1 cellular context compared by ENCODE assay signal in genomic region chr1:113027449-113027848, GRCh38.
TF ChIP-seq lines count a peak whose summit lies in the region.

No MANE protein-coding gene starts in this region.

TF ChIP-seq in liver, 16 proteins besides CTCF, POLR2A, EP300 and RAD21:
- TF ChIP-seq YY1 (IDR thresholded peaks at IDR 0.05) (peak; percentile 32), NR2F2 (IDR thresholded peaks at IDR 0.05) (no peak), JUND (IDR thresholded peaks at IDR 0.05) (no peak), RXRA (IDR thresholded peaks at IDR 0.05) (peak; percentile 55 to 66), SP1 (IDR thresholded peaks at IDR 0.05) (peak; percentile 86), HNF4A (conservative IDR thresholded peaks at IDR 0.05) (peak; percentile 79 to 80), REST (IDR thresholded peaks at IDR 0.05) (peak; percentile 28), MAX (IDR thresholded peaks at IDR 0.05) (peak; percentile 23), FOXA1 (IDR thresholded peaks at IDR 0.05) (no peak), GABPA (IDR thresholded peaks at IDR 0.05 in 1 of 2, conservative IDR thresholded peaks at IDR 0.05 in 1 of 2) (no peak), TAF1 (conservative IDR thresholded peaks at IDR 0.05) (no peak), HNF4G (IDR thresholded peaks at IDR 0.05) (peak; percentile 29)
